In the genomic region with DNA sequence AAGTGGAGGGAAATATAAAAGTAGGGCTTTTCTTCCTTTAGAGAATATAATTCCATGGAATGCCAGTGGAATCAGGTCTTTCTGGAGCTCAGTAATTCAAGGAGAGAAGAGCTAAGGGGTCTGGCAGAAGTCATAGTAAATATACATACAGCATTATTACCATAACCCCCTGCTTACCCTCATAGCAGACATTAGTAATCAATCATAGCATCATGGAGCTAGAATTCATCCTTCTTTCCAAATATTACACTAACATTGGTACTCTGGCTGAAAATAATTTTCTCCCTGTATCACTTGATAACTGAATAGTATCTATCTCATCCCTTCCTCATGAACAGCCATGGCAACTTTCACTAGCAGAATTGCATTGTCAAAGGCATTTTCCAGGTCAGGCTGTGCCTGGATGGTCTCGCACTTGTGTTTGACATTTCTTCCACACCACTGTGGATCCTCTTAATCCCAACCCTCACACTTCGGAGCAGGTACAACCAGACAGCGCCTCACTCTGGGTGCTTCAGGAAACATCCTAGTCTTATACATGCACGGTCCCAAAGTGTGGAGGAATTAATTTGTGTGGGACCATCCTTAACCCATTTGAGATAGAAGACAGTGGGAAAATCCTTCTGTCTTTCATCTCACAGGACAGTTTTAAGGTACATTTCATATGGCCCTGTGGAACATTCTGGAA, we compare ENCODE assay signal across 16 cellular contexts.
DNase-seq lines count a peak whose midpoint lies in the region; ATAC-seq and TF ChIP-seq lines count a peak whose summit lies in the region.
"Had no signal": no experiment of that assay in that cellular context is flagged by ENCODE, and none has a peak within 500 bp of the region (broad histone marks: within the 10 kb centered on the region; RNA-seq: fewer than 3 reads in every experiment).

No MANE protein-coding gene starts in this region.

- no peaks in the 10 kb centered on the region for H3K9me2 ChIP-seq in SU-DHL-6 (replicated peaks; ENCODE audit: insufficient read depth, low read length)
- H3K9me2 ChIP-seq in hepatocyte (replicated peaks; ENCODE audit: insufficient read depth), result no peaks in the 10 kb centered on the region

- H3K36me3 ChIP-seq in SU-DHL-6 (ENCODE audit: low read length) (no peaks in the 10 kb centered on the region), hepatocyte (replicated peaks; ENCODE audit: insufficient read depth, low read depth) (no peaks in the 10 kb centered on the region), thyroid gland (no peaks in the 10 kb centered on the region)
- H3K36me3 ChIP-seq: adrenal gland, SJSA1 had no signal

- H2AFZ ChIP-seq in SU-DHL-6 (ENCODE audit: low read depth, low read length, severe bottlenecking) (no peak overlapping the region), hepatocyte (no peak overlapping the region)

- TF ChIP-seq CTCF in SU-DHL-6 (IDR thresholded peaks at IDR 0.05; ENCODE audit: insufficient read depth, low read length, poor library complexity, severe bottlenecking) (peak; percentile 46), hepatocyte (IDR thresholded peaks at IDR 0.05; ENCODE audit: poor library complexity) (peak; percentile 17), thyroid gland (IDR thresholded peaks at IDR 0.05) (peak in 2 of 6 experiments; percentile 4 to 20)

- H3K4me3 ChIP-seq in SU-DHL-6 (ENCODE audit: insufficient read depth, low read length, poor library complexity, severe bottlenecking) (no peak overlapping the region), hepatocyte (no peak overlapping the region), thyroid gland (replicated peaks in 1 of 3) (no peak overlapping the region)
- H3K4me3 ChIP-seq: adrenal gland, SJSA1 had no signal

- 80% methylated on average over 4 of the region's 4 CpGs for WGBS in hepatocyte (ENCODE audit: low lambda C conversion rate, missing lambda C conversion rate)
- 94 to 95% methylated on average over 4 of the region's 4 CpGs for WGBS in thyroid gland, 2 donors

- peaks cover 17% of the 10 kb centered on the region for H3K4me1 ChIP-seq in hepatocyte (ENCODE audit: insufficient read depth)
- peaks cover 25 to 39% of the 10 kb centered on the region in 2 donors for H3K4me1 ChIP-seq in thyroid gland
- H3K4me1 ChIP-seq: adrenal gland had no signal

- ATAC-seq in GM21717 (IDR thresholded peaks at IDR 0.05; ENCODE audit: unreplicated experiment), result no peak

- H3K79me2 ChIP-seq in SU-DHL-6 (ENCODE audit: insufficient read depth, low read length) (no peaks in the 10 kb centered on the region), hepatocyte (no peaks in the 10 kb centered on the region)

- H3K4me2 ChIP-seq in SU-DHL-6 (ENCODE audit: low read depth, low read length, poor library complexity, severe bottlenecking) (peak overlapping the region; percentile 52), hepatocyte (no peak overlapping the region)

- no peaks in the 10 kb centered on the region for H4K20me1 ChIP-seq in SU-DHL-6 (ENCODE audit: low read depth, low read length)
- no peaks in the 10 kb centered on the region for H4K20me1 ChIP-seq in hepatocyte (ENCODE audit: insufficient read depth, poor library complexity, severe bottlenecking)

- intact Hi-C loops in thyroid gland (cut with DNase I), result loop anchor here (2.0 to 10.0 kb wide), 3 partner anchors 51 to 273 kb away; no protein-coding TSS in a partner anchor

- no peak for TF ChIP-seq POLR2A in thyroid gland (IDR thresholded peaks at IDR 0.05)

- DNase-seq in DMS53 (lab: John Stamatoyannopoulos, UW), result peak; percentile 26
- DNase-seq in DMS53 treated with DMSO at 0.1 percent for 48 hours (lab: John Stamatoyannopoulos, UW; ENCODE audit: unreplicated experiment), result no peak
- DNase-seq in hepatocyte (ENCODE audit: low spot score), result no peak
- DNase-seq in thyroid gland, result no peak
- no peak for DNase-seq in NCI-H2227 (lab: John Stamatoyannopoulos, UW; ENCODE audit: unreplicated experiment)
- no peak for DNase-seq in DMS114 treated with DMSO at 0.1 percent for 48 hours (lab: John Stamatoyannopoulos, UW; ENCODE audit: unreplicated experiment)
- DNase-seq: activated CD4-positive, CD25-positive, alpha-beta regulatory T cell treated with anti-CD3 and anti-CD28 coated beads, Interleukin-2, amount 50 U/mL, for 72 hours; DMS79; hypothalamus; NCI-H1092 treated with DMSO at 0.1 percent for 48 hours; NCI-H510A; right cardiac atrium had no signal

- H3K9ac ChIP-seq in SU-DHL-6 (ENCODE audit: low read length), result peak overlapping the region; percentile 50

- H3K9me3 ChIP-seq in SU-DHL-6 (ENCODE audit: insufficient read depth, low read length), result no peaks in the 10 kb centered on the region
- no peaks in the 10 kb centered on the region for H3K9me3 ChIP-seq in hepatocyte (ENCODE audit: low read depth)
- H3K9me3 ChIP-seq in thyroid gland, result no peaks in the 10 kb centered on the region
- H3K9me3 ChIP-seq: adrenal gland, SJSA1 had no signal

- no peaks in the 10 kb centered on the region for H3K27me3 ChIP-seq in SU-DHL-6 (ENCODE audit: low read length)
- no peaks in the 10 kb centered on the region for H3K27me3 ChIP-seq in hepatocyte
- H3K27me3 ChIP-seq in thyroid gland, result no peaks in the 10 kb centered on the region
- H3K27me3 ChIP-seq: adrenal gland, SJSA1 had no signal

- H3F3A ChIP-seq in SU-DHL-6 (ENCODE audit: insufficient read depth), result no peaks in the 10 kb centered on the region

- 0 out of 2 replicates have a peak overlapping the region, but pooled peaks have one; percentile 57 for H3K27ac ChIP-seq in SU-DHL-6 (ENCODE audit: low read depth, low read length)
- peak overlapping the region; percentile 8 for H3K27ac ChIP-seq in hepatocyte
- peak overlapping the region in 2 of 3 donors; percentile 24 to 57 for H3K27ac ChIP-seq in thyroid gland
- H3K27ac ChIP-seq: adrenal gland, SJSA1 had no signal
